1 cellular context compared by ENCODE assay signal in genomic region chr1:84698151-84698651, GRCh38.
TF ChIP-seq lines count a peak whose summit lies in the region.

No MANE protein-coding gene starts in this region.

TF ChIP-seq in HCT116, 20 proteins besides CTCF, POLR2A, EP300 and RAD21 (continued from another document):
- TF ChIP-seq REST (IDR thresholded peaks at IDR 0.05; ENCODE audit: low read depth) (no peak), JUND (IDR thresholded peaks at IDR 0.05) (no peak; the same call in 1 of the 2 replicates)
